ENCODE assay signal across 12 cellular contexts in the genomic region with DNA sequence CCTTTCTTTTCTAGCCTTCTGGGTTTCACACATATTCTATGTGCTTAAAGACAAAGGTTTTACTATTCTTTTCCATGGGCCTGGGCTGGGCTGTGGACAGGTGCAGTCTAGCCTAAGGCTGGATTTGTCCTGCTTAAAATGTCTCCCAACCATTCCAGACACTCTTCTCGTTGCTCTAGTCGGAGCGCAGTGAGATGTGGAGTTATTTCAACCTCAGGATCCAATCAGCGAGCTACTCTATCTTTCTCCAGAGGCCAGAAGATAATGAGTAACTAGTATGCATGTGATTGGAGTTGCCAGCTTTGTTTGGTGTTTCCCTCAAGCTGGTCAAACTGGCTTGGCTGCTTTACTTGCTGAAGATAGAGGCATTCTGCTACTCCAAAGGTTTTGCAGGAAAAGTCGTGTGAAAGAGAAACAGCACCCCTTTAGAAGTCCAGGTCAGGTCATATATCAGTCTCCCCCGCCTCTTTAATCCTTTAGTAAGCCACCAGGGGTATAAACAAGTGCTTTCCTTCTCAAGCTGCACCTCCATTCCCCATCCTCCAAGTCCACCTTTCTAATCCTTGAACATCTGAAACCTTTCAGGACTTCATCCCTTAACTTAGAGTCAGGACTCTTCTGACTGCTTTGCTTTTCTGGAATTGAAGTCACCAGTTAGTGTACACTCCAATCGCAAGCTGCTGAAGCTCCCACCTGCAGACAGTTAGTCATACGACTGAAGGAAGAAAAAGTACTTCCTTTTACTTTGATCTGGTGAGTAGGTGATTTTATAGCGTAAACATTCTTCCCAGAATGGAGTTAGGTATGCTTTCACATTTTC.
DNase-seq lines count a peak whose midpoint lies in the region; ATAC-seq and TF ChIP-seq lines count a peak whose summit lies in the region.
"Had no signal": no experiment of that assay in that cellular context is flagged by ENCODE, and none has a peak within 500 bp of the region (broad histone marks: within the 10 kb centered on the region; RNA-seq: fewer than 3 reads in every experiment).

No MANE protein-coding gene starts in this region.

- H3K27me3 ChIP-seq in PC-3 (ENCODE audit: low read length) (no peaks in the 10 kb centered on the region), iPS-18a (ENCODE audit: control insufficient read depth, insufficient read depth, low read length) (no peaks in the 10 kb centered on the region), rectal smooth muscle tissue (ENCODE audit: control insufficient read depth, insufficient read depth, low read length) (no peaks in the 10 kb centered on the region)
- H3K27me3 ChIP-seq: spleen had no signal

- H4K20me1 ChIP-seq in PC-3 (ENCODE audit: low read length), result 0 out of 2 replicates have a peak, but pooled peaks cover 9% of the 10 kb centered on the region

- H3K4me3 Mint-ChIP-seq in HFFc6, result peak overlapping the region; percentile 49; the same call in 1 of the 2 replicates

- H3K9me3 ChIP-seq in PC-3 (ENCODE audit: low read length), result no peaks in the 10 kb centered on the region
- H3K9me3 ChIP-seq in iPS-18a (ENCODE audit: control insufficient read depth, low read depth, low read length), result no peaks in the 10 kb centered on the region
- H3K9me3 ChIP-seq: spleen, thoracic aorta had no signal

- H2AFZ ChIP-seq in PC-3 (ENCODE audit: low read length), result no peak overlapping the region

- intact Hi-C loops in PC-3 (cut with micrococcal nuclease), result loop anchor here (2.0 kb wide), 1 partner anchor 14 kb away; no protein-coding TSS in a partner anchor

- CTCF ChIA-PET in PC-3 (lab: Charles Lee), result no interaction called here

- H3F3A ChIP-seq in PC-3 (ENCODE audit: low read length, unreplicated experiment), result no peaks in the 10 kb centered on the region

- H3K27ac Mint-ChIP-seq in HFFc6, result peak overlapping the region; percentile 80

- POLR2A ChIA-PET in PC-3 (lab: Charles Lee; ENCODE audit: unreplicated experiment), result no interaction called here

- no peaks in the 10 kb centered on the region for H3K36me3 ChIP-seq in PC-3 (ENCODE audit: low read depth, low read length)
- no peaks in the 10 kb centered on the region for H3K36me3 ChIP-seq in iPS-18a (ENCODE audit: control insufficient read depth, low read depth, low read length)
- no peaks in the 10 kb centered on the region for H3K36me3 ChIP-seq in rectal smooth muscle tissue (ENCODE audit: control insufficient read depth, insufficient read depth, low read length)
- H3K36me3 ChIP-seq: thoracic aorta had no signal

- H3K27ac ChIP-seq in PC-3 (ENCODE audit: low read length), result peak overlapping the region; percentile 77
- no peak overlapping the region for H3K27ac ChIP-seq in iPS-18a (ENCODE audit: low read length)
- no peak overlapping the region for H3K27ac ChIP-seq in rectal smooth muscle tissue (ENCODE audit: low read depth, low read length)
- H3K27ac ChIP-seq: thoracic aorta had no signal

- H3K4me1 ChIP-seq in PC-3 (ENCODE audit: insufficient read depth, low read length) (peaks cover 38% of the 10 kb centered on the region), iPS-18a (ENCODE audit: control insufficient read depth, low read depth, low read length) (peaks cover 19% of the 10 kb centered on the region), rectal smooth muscle tissue (ENCODE audit: control insufficient read depth, insufficient read depth, low read length) (peaks cover 7% of the 10 kb centered on the region)

- DNase-seq in HFFc6 (no peak), PC-3 (peak; percentile 77), anterior cingulate cortex (lab: John Stamatoyannopoulos, UW) (no peak), cerebellar nuclear complex (lab: John Stamatoyannopoulos, UW) (no peak), NCI-H2081 (lab: John Stamatoyannopoulos, UW) (no peak)
- DNase-seq: NK-92 treated with Interleukin-12 subunit alpha and Interleukin-12 subunit beta, amount 100 ng/mL, for 24 hours; spleen had no signal

- H3K79me2 ChIP-seq in PC-3 (ENCODE audit: low read length), result peaks cover 31% of the 10 kb centered on the region; the same call in 1 of the 2 replicates

- TF ChIP-seq CTCF in HFFc6 (IDR thresholded peaks at IDR 0.05) (no peak), PC-3 (conservative IDR thresholded peaks at IDR 0.05; ENCODE audit: low read depth, low read length) (no peak)

- H3K4me2 ChIP-seq in PC-3 (ENCODE audit: low read length), result peak overlapping the region; percentile 77

- BruUV-seq in PC-3 (replicated peaks; lab: Mats Ljungman, UMichigan), result no TSS peak

- peaks cover 9% of the 10 kb centered on the region for H3K27me3 Mint-ChIP-seq in HFFc6 (ENCODE audit: insufficient read depth)
- H3K27me3 Mint-ChIP-seq: brain had no signal

- H3K9ac ChIP-seq in PC-3 (ENCODE audit: low read length) (0 out of 2 replicates have a peak overlapping the region, but pooled peaks have one; percentile 4), iPS-18a (ENCODE audit: low read length) (no peak overlapping the region), rectal smooth muscle tissue (ENCODE audit: low read length) (no peak overlapping the region)

- ATAC-seq in PC-3 (peak; percentile 73), GM19328 (IDR thresholded peaks at IDR 0.05; ENCODE audit: unreplicated experiment) (no peak)

- peaks cover 37% of the 10 kb centered on the region for H3K36me3 Mint-ChIP-seq in HFFc6 (ENCODE audit: low read depth)

- no peaks in the 10 kb centered on the region for H3K9me2 ChIP-seq in PC-3 (replicated peaks; ENCODE audit: low read length)

- peak overlapping the region; percentile 35; the same call in 1 of the 2 replicates for H3K4me3 ChIP-seq in PC-3 (ENCODE audit: low read length)
- H3K4me3 ChIP-seq in iPS-18a (ENCODE audit: low read length), result peak overlapping the region; percentile 5
- peak overlapping the region; percentile 57 for H3K4me3 ChIP-seq in rectal smooth muscle tissue (ENCODE audit: low read length)
- H3K4me3 ChIP-seq: spleen, thoracic aorta had no signal

- no peaks in the 10 kb centered on the region for H3K9me3 Mint-ChIP-seq in HFFc6
- H3K9me3 Mint-ChIP-seq: brain had no signal

- H3K4me1 Mint-ChIP-seq in HFFc6 (ENCODE audit: low read depth), result peaks cover 82% of the 10 kb centered on the region

Comparison
In these comparisons a context has a peak if more than half of its experiments do, and no peak if none do; other contexts are left out.
1. H3K4me3 ChIP-seq: peak in every context shown above with its lines; median percentile 57 in rectal smooth muscle tissue; 35 in PC-3; 5 in iPS-18a.